In genomic region chr4:139099366-139099982, GRCh38 we compare ENCODE assay signal across 8 cellular contexts.
DNase-seq lines count a peak whose midpoint lies in the region; ATAC-seq and TF ChIP-seq lines count a peak whose summit lies in the region.

No MANE protein-coding gene starts in this region.

- ATAC-seq in GM23338: peak; percentile 91

- H4K20me1 ChIP-seq in GM23338 (replicated peaks; ENCODE audit: insufficient read depth): no peaks in the 10 kb centered on the region

- H3K4me3 Mint-ChIP-seq in GM23338: no peak overlapping the region
- H3K4me3 Mint-ChIP-seq in progenitor cell of endocrine pancreas (ENCODE audit: low read depth): no peak overlapping the region

- no peak overlapping the region for H2AFZ ChIP-seq in GM23338

- H3K4me2 ChIP-seq in GM23338: no peak overlapping the region

- no peaks in the 10 kb centered on the region for H3K79me2 ChIP-seq in GM23338 (replicated peaks; ENCODE audit: insufficient read depth)

- H3K9me3 ChIP-seq in vagina: no peaks in the 10 kb centered on the region

- no peak for TF ChIP-seq POLR2A in vagina (IDR thresholded peaks at IDR 0.05)

- H3K4me1 ChIP-seq in GM23338 (ENCODE audit: insufficient read depth): no peaks in the 10 kb centered on the region
- H3K4me1 ChIP-seq in vagina: no peaks in the 10 kb centered on the region

- H3K36me3 Mint-ChIP-seq in GM23338 (ENCODE audit: low read depth): no peaks in the 10 kb centered on the region
- no peaks in the 10 kb centered on the region for H3K36me3 Mint-ChIP-seq in progenitor cell of endocrine pancreas (ENCODE audit: insufficient read depth)

- no peaks in the 10 kb centered on the region for H3K9me3 Mint-ChIP-seq in GM23338
- H3K9me3 Mint-ChIP-seq in progenitor cell of endocrine pancreas (ENCODE audit: low read depth): no peaks in the 10 kb centered on the region

- no peaks in the 10 kb centered on the region for H3K27me3 Mint-ChIP-seq in GM23338 (ENCODE audit: insufficient read depth, low read depth, poor library complexity)
- H3K27me3 Mint-ChIP-seq in progenitor cell of endocrine pancreas: no peaks in the 10 kb centered on the region

- H3K27ac Mint-ChIP-seq in GM23338 (no peak overlapping the region), progenitor cell of endocrine pancreas (no peak overlapping the region)

- H3K4me3 ChIP-seq in GM23338 (no peak overlapping the region), vagina (no peak overlapping the region)

- H3K36me3 ChIP-seq in GM23338 (ENCODE audit: insufficient read depth) (no peaks in the 10 kb centered on the region), vagina (no peaks in the 10 kb centered on the region)

- no peak overlapping the region for H3K27ac ChIP-seq in GM23338 (ENCODE audit: low read depth)
- H3K27ac ChIP-seq in vagina: no peak overlapping the region

- peaks cover 12% of the 10 kb centered on the region; the same call in 2 of the 3 replicates for H3K4me1 Mint-ChIP-seq in GM23338
- H3K4me1 Mint-ChIP-seq in progenitor cell of endocrine pancreas (ENCODE audit: low read depth): peaks cover 13% of the 10 kb centered on the region

- intact Hi-C loops in vagina (cut with DNase I): no loop called here

- H3F3A ChIP-seq in GM23338 (replicated peaks; ENCODE audit: low read depth): no peaks in the 10 kb centered on the region

- peak; percentile 79 for DNase-seq in ELR (ENCODE audit: low read depth)
- DNase-seq in GM23338 (ENCODE audit: low spot score): peak; percentile 94
- peak; percentile 94 for DNase-seq in NAMALWA (ENCODE audit: low spot score)
- peak; percentile 77 for DNase-seq in SK-N-DZ (ENCODE audit: low spot score)
- DNase-seq in activated naive CD4-positive, alpha-beta T cell treated with Interleukin-2 at 50 U/mL for 16 hours: peak; percentile 71
- DNase-seq in glomerular visceral epithelial cell (ENCODE audit: extremely low spot score): peak; percentile 79
- DNase-seq in progenitor cell of endocrine pancreas (ENCODE audit: low spot score, unreplicated experiment): peak; percentile 60
- DNase-seq in vagina (ENCODE audit: extremely low spot score in 2 of 2): no peak

- H3K27me3 ChIP-seq in GM23338 (ENCODE audit: insufficient read depth) (no peaks in the 10 kb centered on the region), vagina (no peaks in the 10 kb centered on the region)

- peak; percentile 93 to 98 for TF ChIP-seq CTCF in GM23338 (conservative IDR thresholded peaks at IDR 0.05; ENCODE audit: low read depth in 2 of 2)
- TF ChIP-seq CTCF in progenitor cell of endocrine pancreas (IDR thresholded peaks at IDR 0.05; ENCODE audit: unreplicated experiment): peak; percentile 95
- TF ChIP-seq CTCF in vagina (IDR thresholded peaks at IDR 0.05): peak; percentile 66 to 89 (median 76)

- H3K9me2 ChIP-seq in GM23338 (ENCODE audit: insufficient read depth): no peaks in the 10 kb centered on the region

TF ChIP-seq in GM23338, 12 proteins besides CTCF, POLR2A, EP300 and RAD21 (continues in another document):
- TF ChIP-seq CREB1 (CRISPR knock-in tag; IDR thresholded peaks at IDR 0.05; ENCODE audit: low read depth) (no peak), STAT1 (IDR thresholded peaks at IDR 0.05; ENCODE audit: unreplicated experiment) (no peak), ZNF462 (CRISPR knock-in tag; IDR thresholded peaks at IDR 0.05) (no peak), EZH2 (IDR thresholded peaks at IDR 0.05; ENCODE audit: low read depth, unreplicated experiment) (no peak), JUNB (IDR thresholded peaks at IDR 0.05; ENCODE audit: unreplicated experiment) (no peak), POLR2AphosphoS5 (IDR thresholded peaks at IDR 0.05; ENCODE audit: low read depth) (no peak), NANOG (IDR thresholded peaks at IDR 0.05; ENCODE audit: borderline replicate concordance) (no peak), ETS1 (IDR thresholded peaks at IDR 0.05) (no peak)

Comparison
In these comparisons a context has a peak if more than half of its experiments do, and no peak if none do; other contexts are left out.
1. DNase-seq: peak in ELR (single experiment), GM23338 (single experiment), NAMALWA (single experiment), SK-N-DZ (single experiment), activated naive CD4-positive, alpha-beta T cell treated with Interleukin-2 at 50 U/mL for 16 hours (single experiment), glomerular visceral epithelial cell (single experiment) and progenitor cell of endocrine pancreas (single experiment); none in vagina (0 of 2).
2. Peak in every context shown above with its lines, with median percentiles within 50 percentile points of each other: CTCF ChIP-seq.